Comparison of ENCODE assay signal across 19 cellular contexts in genomic region chr15:58556028-58556361, GRCh38.
DNase-seq lines count a peak whose midpoint lies in the region; TF ChIP-seq lines count a peak whose summit lies in the region.
"Had no signal": no experiment of that assay in that cellular context is flagged by ENCODE, and none has a peak within 500 bp of the region (broad histone marks: within the 10 kb centered on the region; RNA-seq: fewer than 3 reads in every experiment).

No MANE protein-coding gene starts in this region.

- no peak overlapping the region for H3K14ac ChIP-seq in trophoblast cell (ENCODE audit: low read length)

- H4K8ac ChIP-seq in trophoblast cell (ENCODE audit: low read depth, low read length): peak overlapping the region; percentile 45

- H3K9me2 ChIP-seq in MM.1S (replicated peaks; ENCODE audit: insufficient read depth, low read length) (no peaks in the 10 kb centered on the region), OCI-LY7 (ENCODE audit: insufficient read depth, low read length) (no peaks in the 10 kb centered on the region)

- no peak for DNase-seq in MM.1S
- peak; percentile 6 to 32 for DNase-seq in erythroblast (lab: John Stamatoyannopoulos, UW)
- DNase-seq in trophoblast cell: no peak
- no peak for DNase-seq in NCI-H2227 (lab: John Stamatoyannopoulos, UW; ENCODE audit: unreplicated experiment)
- no peak for DNase-seq in OCI-LY7 (ENCODE audit: low spot score)
- DNase-seq in stimulated activated naive CD4-positive, alpha-beta T cell treated with Interleukin-2 at 50 U/mL for 16 hours (lab: John Stamatoyannopoulos, UW): no peak
- DNase-seq: ACHN, COR-L47, DND-41, Karpas-422, MG63, NCI-H1092 treated with DMSO at 0.1 percent for 48 hours, NCI-H2081 treated with DMSO at 0.1 percent for 48 hours, NCI-H510A, NCI-H748 treated with DMSO at 0.1 percent for 48 hours had no signal

- peak overlapping the region; percentile 84 to 96 (median 89) for H3K4me2 ChIP-seq in BLaER1 treated with 17β-estradiol and CSF1 and Interleukin-3, amounts not matched to agents 10 nM and 100 nM
- no peak overlapping the region for H3K4me2 ChIP-seq in MM.1S (ENCODE audit: low read depth, low read length)
- no peak overlapping the region for H3K4me2 ChIP-seq in trophoblast cell (ENCODE audit: low read length)
- no peak overlapping the region for H3K4me2 ChIP-seq in OCI-LY7 (ENCODE audit: low read length)

- H3K79me2 ChIP-seq in MM.1S (ENCODE audit: low read length) (no peaks in the 10 kb centered on the region), trophoblast cell (ENCODE audit: control insufficient read depth, insufficient read depth, low read length, poor library complexity) (peaks cover 6% of the 10 kb centered on the region), OCI-LY7 (ENCODE audit: insufficient read depth, low read depth, low read length) (no peaks in the 10 kb centered on the region)

- H3K4me1 ChIP-seq in BLaER1 treated with 17β-estradiol and CSF1 and Interleukin-3, amounts not matched to agents 10 nM and 100 nM: peaks cover 66 to 78% (median 67%) of the 10 kb centered on the region in 10 experiments
- H3K4me1 ChIP-seq in MM.1S (ENCODE audit: low read length) (0 out of 2 replicates have a peak, but pooled peaks cover 7% of the 10 kb centered on the region), trophoblast cell (ENCODE audit: control insufficient read depth in 1 of 2, insufficient read depth in 2 of 2, low read length in 2 of 2) (peaks cover 22 to 24% of the 10 kb centered on the region in 2 experiments), OCI-LY7 (ENCODE audit: insufficient read depth, low read length, poor library complexity, severe bottlenecking) (peaks cover 4% of the 10 kb centered on the region)
- H3K4me1 ChIP-seq: HAP-1 had no signal

- no peak overlapping the region for H2AK5ac ChIP-seq in trophoblast cell (ENCODE audit: low read length)

- no peak for TF ChIP-seq CTCF in MM.1S (IDR thresholded peaks at IDR 0.05; ENCODE audit: low read length)
- TF ChIP-seq CTCF in OCI-LY7 (conservative IDR thresholded peaks at IDR 0.05; ENCODE audit: low read length): no peak

- no peak overlapping the region for H4K12ac ChIP-seq in trophoblast cell (ENCODE audit: low read depth, low read length)

- H4K91ac ChIP-seq in trophoblast cell (ENCODE audit: low read depth, low read length): peak overlapping the region; percentile 11

- no peak overlapping the region for H2BK120ac ChIP-seq in trophoblast cell (ENCODE audit: insufficient read depth, low read length, poor library complexity)

- no peaks in the 10 kb centered on the region for H3K27me3 ChIP-seq in BLaER1 treated with 17β-estradiol and CSF1 and Interleukin-3, amounts not matched to agents 10 nM and 100 nM
- H3K27me3 ChIP-seq in MM.1S (replicated peaks; ENCODE audit: insufficient read depth, low read length) (peaks cover 5% of the 10 kb centered on the region; the same call in 1 of the 2 replicates), trophoblast cell (ENCODE audit: insufficient read depth, low read length) (no peaks in the 10 kb centered on the region)
- H3K27me3 ChIP-seq: MG63, SJCRH30 had no signal

- H3K4me3 ChIP-seq in BLaER1 treated with 17β-estradiol and CSF1 and Interleukin-3, amounts not matched to agents 10 nM and 100 nM: peak overlapping the region in 6 of 10 experiments; percentile 6 to 20 (median 10); a peak in 4 of 20 replicates
- H3K4me3 ChIP-seq in MM.1S (ENCODE audit: low read length) (no peak overlapping the region), trophoblast cell (ENCODE audit: low read depth, low read length) (no peak overlapping the region), OCI-LY7 (ENCODE audit: low read depth, low read length, poor library complexity, severe bottlenecking) (no peak overlapping the region)
- H3K4me3 ChIP-seq: HAP-1, MG63, SJCRH30 had no signal

- H3K18ac ChIP-seq in trophoblast cell (ENCODE audit: low read length): no peak overlapping the region

- BruUV-seq in OCI-LY7 (replicated peaks; lab: Mats Ljungman, UMichigan): no TSS peak

- no peak for TF ChIP-seq POLR2A in erythroblast (IDR thresholded peaks at IDR 0.05; ENCODE audit: low read length)

- H3K27ac ChIP-seq in BLaER1 treated with 17β-estradiol and CSF1 and Interleukin-3, amounts not matched to agents 10 nM and 100 nM: peak overlapping the region; percentile 78 to 99 (median 99)
- H3K27ac ChIP-seq in MM.1S (ENCODE audit: low read length) (peak overlapping the region; percentile 6; the same call in 1 of the 2 replicates), trophoblast cell (ENCODE audit: low read depth, low read length) (no peak overlapping the region), OCI-LY7 (ENCODE audit: low read depth, low read length, poor library complexity, severe bottlenecking) (no peak overlapping the region)
- H3K27ac ChIP-seq: HL-60, SJCRH30 had no signal

- H3F3A ChIP-seq in MM.1S (ENCODE audit: insufficient read depth, low read length): no peaks in the 10 kb centered on the region

- H3K23ac ChIP-seq in trophoblast cell (ENCODE audit: low read length): no peak overlapping the region

- no peak overlapping the region for H3K4ac ChIP-seq in trophoblast cell (ENCODE audit: low read depth, low read length)

- peak overlapping the region; percentile 61 for H2BK12ac ChIP-seq in trophoblast cell (ENCODE audit: low read length)

- H3K36me3 ChIP-seq in BLaER1 treated with 17β-estradiol and CSF1 and Interleukin-3, amounts not matched to agents 10 nM and 100 nM: peaks cover 0 to 9% (median 0%) of the 10 kb centered on the region in 11 experiments; a peak in 3 of 22 replicates
- H3K36me3 ChIP-seq in MM.1S (replicated peaks; ENCODE audit: insufficient read depth, low read length) (no peaks in the 10 kb centered on the region), trophoblast cell (ENCODE audit: control insufficient read depth in 1 of 2, insufficient read depth in 2 of 2, low read length in 2 of 2) (no peaks in the 10 kb centered on the region), OCI-LY7 (ENCODE audit: insufficient read depth, low read length) (no peaks in the 10 kb centered on the region)
- H3K36me3 ChIP-seq: HAP-1, MG63, SJCRH30 had no signal

- intact Hi-C loops in OCI-LY7 (cut with micrococcal nuclease; ENCODE audit: unreplicated experiment): no loop called here

- no peaks in the 10 kb centered on the region for H4K20me1 ChIP-seq in BLaER1 treated with 17β-estradiol and CSF1 and Interleukin-3, amounts not matched to agents 10 nM and 100 nM
- H4K20me1 ChIP-seq in MM.1S (ENCODE audit: insufficient read depth, low read length): no peaks in the 10 kb centered on the region
- no peaks in the 10 kb centered on the region for H4K20me1 ChIP-seq in OCI-LY7 (ENCODE audit: insufficient read depth, low read length)

- CTCF ChIA-PET in OCI-LY7 (lab: Charles Lee; ENCODE audit: unreplicated experiment): no interaction called here

- peaks cover 11 to 31% (median 23%) of the 10 kb centered on the region in 11 experiments for H3K9me3 ChIP-seq in BLaER1 treated with 17β-estradiol and CSF1 and Interleukin-3, amounts not matched to agents 10 nM and 100 nM (replicated peaks in 1 of 11)
- no peaks in the 10 kb centered on the region for H3K9me3 ChIP-seq in MM.1S (replicated peaks; ENCODE audit: insufficient read depth, low read length)
- peaks cover 1% of the 10 kb centered on the region for H3K9me3 ChIP-seq in trophoblast cell (ENCODE audit: insufficient read depth, low read depth, low read length)
- H3K9me3 ChIP-seq in OCI-LY7 (ENCODE audit: low read length): no peaks in the 10 kb centered on the region
- H3K9me3 ChIP-seq: HAP-1 had no signal

- POLR2A ChIA-PET in OCI-LY7 (lab: Charles Lee): interaction anchor here (0.6 to 1.0 kb wide), 2 partner anchors 9 to 194 kb away, joined by 3 to 4 read pairs; no protein-coding TSS in a partner anchor

- H2BK5ac ChIP-seq in trophoblast cell (ENCODE audit: low read depth, low read length, poor library complexity): no peak overlapping the region

- H2AFZ ChIP-seq in MM.1S (ENCODE audit: low read length): no peak overlapping the region
- no peak overlapping the region for H2AFZ ChIP-seq in trophoblast cell (ENCODE audit: insufficient read depth, low read length, poor library complexity)
- no peak overlapping the region for H2AFZ ChIP-seq in OCI-LY7 (ENCODE audit: low read length)

- H3K9ac ChIP-seq in BLaER1 treated with 17β-estradiol and CSF1 and Interleukin-3, amounts not matched to agents 10 nM and 100 nM: peak overlapping the region; percentile 64 to 94 (median 90)
- H3K9ac ChIP-seq in MM.1S (ENCODE audit: low read length) (no peak overlapping the region), trophoblast cell (ENCODE audit: low read length) (no peak overlapping the region)

- H3K79me1 ChIP-seq in trophoblast cell (ENCODE audit: low read length): peaks cover 24% of the 10 kb centered on the region

- WGBS in trophoblast cell (ENCODE audit: extremely low coverage, insufficient coverage, insufficient read length): no CpG with 5 or more reads among the region's 2 CpGs

Comparison
In these comparisons a context has a peak if more than half of its experiments do, and no peak if none do; other contexts are left out.
1. H3K27ac ChIP-seq: peak in BLaER1 treated with 17β-estradiol and CSF1 and Interleukin-3, amounts not matched to agents 10 nM and 100 nM (11 of 11) and MM.1S (single experiment); none in trophoblast cell (single experiment) and OCI-LY7 (single experiment).
2. H3K4me2 ChIP-seq: peak in BLaER1 treated with 17β-estradiol and CSF1 and Interleukin-3, amounts not matched to agents 10 nM and 100 nM (11 of 11); none in MM.1S (single experiment), trophoblast cell (single experiment) and OCI-LY7 (single experiment).
3. H3K4me3 ChIP-seq: peak in BLaER1 treated with 17β-estradiol and CSF1 and Interleukin-3, amounts not matched to agents 10 nM and 100 nM (6 of 10); none in MM.1S (single experiment), trophoblast cell (single experiment) and OCI-LY7 (single experiment).
4. H3K9ac ChIP-seq: peak in BLaER1 treated with 17β-estradiol and CSF1 and Interleukin-3, amounts not matched to agents 10 nM and 100 nM (11 of 11); none in MM.1S (single experiment) and trophoblast cell (single experiment).
5. DNase-seq: peak in erythroblast (2 of 2); none in MM.1S (single experiment), trophoblast cell (0 of 2), NCI-H2227 (single experiment), OCI-LY7 (single experiment) and stimulated activated naive CD4-positive, alpha-beta T cell treated with Interleukin-2 at 50 U/mL for 16 hours (single experiment).